In the genomic region with DNA sequence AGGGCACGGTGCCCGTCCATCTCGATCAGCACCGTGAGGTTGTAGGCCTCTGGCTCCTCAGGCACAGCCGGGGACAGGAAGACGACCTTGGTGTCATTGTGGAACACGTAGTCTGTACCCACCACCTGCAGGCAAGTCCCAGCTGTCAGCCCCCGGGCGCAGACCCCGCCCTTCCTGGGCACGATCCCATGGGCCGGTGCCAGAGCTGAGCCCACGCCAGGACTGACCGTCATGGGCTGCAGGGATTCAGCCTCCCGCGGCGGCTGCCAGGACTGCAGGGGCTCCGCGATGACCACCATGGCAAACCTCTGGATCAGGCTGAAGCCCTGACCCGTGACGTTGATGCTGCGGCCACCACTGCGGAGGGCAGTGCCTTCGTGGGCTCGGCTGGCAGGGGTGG, we compare ENCODE assay signal across 11 cellular contexts. TPM values are rescaled to one million over a fixed set of nuclear protein-coding genes. Genes with fewer than 3 reads are reported as not detected.
DNase-seq lines count a peak whose midpoint lies in the region; FAIRE-seq and TF ChIP-seq lines count a peak whose summit lies in the region.
"Had no signal": no experiment of that assay in that cellular context is flagged by ENCODE, and none has a peak within 500 bp of the region (broad histone marks: within the 10 kb centered on the region; RNA-seq: fewer than 3 reads in every experiment).

No MANE protein-coding gene starts in this region.

- H4K20me1 ChIP-seq in keratinocyte (ENCODE audit: control insufficient read depth, extremely low read depth, insufficient read depth, low read length) = no peaks in the 10 kb centered on the region

- H3K79me2 ChIP-seq in keratinocyte (ENCODE audit: control insufficient read depth, insufficient read depth, low read length) = peaks cover 15% of the 10 kb centered on the region

- peaks cover 16% of the 10 kb centered on the region for H3K4me1 ChIP-seq in SJSA1 (replicated peaks)
- H3K4me1 ChIP-seq in keratinocyte (ENCODE audit: control insufficient read depth, extremely low read depth, insufficient read depth, low read length) = peaks cover 18% of the 10 kb centered on the region
- H3K4me1 ChIP-seq: colonic mucosa had no signal

- H3K4me3 ChIP-seq in SJSA1 (no peak overlapping the region), keratinocyte (ENCODE audit: control insufficient read depth in 2 of 3, extremely low read depth in 1 of 3, insufficient read depth in 2 of 3, low read depth in 1 of 3, low read length in 3 of 3) (peak overlapping the region in 2 of 3 experiments; percentile 20 to 25)
- H3K4me3 ChIP-seq: colonic mucosa had no signal

- FAIRE-seq in keratinocyte (lab: Jason Lieb, UNC) = no peak
- FAIRE-seq: TTC549 had no signal

- H3K36me3 ChIP-seq in SJSA1 (peaks cover 87% of the 10 kb centered on the region), keratinocyte (ENCODE audit: control insufficient read depth in 2 of 2, extremely low read depth in 1 of 2, insufficient read depth in 2 of 2, low read length in 2 of 2) (peaks cover 28 to 32% of the 10 kb centered on the region in 2 experiments)

- no peak for DNase-seq in SJSA1 (ENCODE audit: low read depth in 1 of 2, low spot score in 2 of 2)
- no peak for DNase-seq in keratinocyte (ENCODE audit: low read depth, low spot score)
- DNase-seq in type B pancreatic cell (ENCODE audit: extremely low spot score, unreplicated experiment) = no peak
- no peak for DNase-seq in NCI-H2196 treated with DMSO at 0.1 percent for 48 hours (lab: John Stamatoyannopoulos, UW; ENCODE audit: unreplicated experiment)
- no peak for DNase-seq in glutamatergic neuron
- DNase-seq: CD8-positive, alpha-beta memory T cell; MV-4-11; NCI-H446 had no signal

- dilution Hi-C loops in keratinocyte (cut with MboI; ENCODE audit: extremely low pct_ligation_motif_present, low sequenced_read_pairs) = no loop called here

- no peaks in the 10 kb centered on the region for H3K9me1 ChIP-seq in keratinocyte (ENCODE audit: control insufficient read depth, extremely low read depth, insufficient read depth, low read length)

- H3K9ac ChIP-seq in keratinocyte (ENCODE audit: control insufficient read depth, extremely low read depth, insufficient read depth, low read length) = peak overlapping the region; percentile 54

- H3K27me3 ChIP-seq in SJSA1 (replicated peaks) (no peaks in the 10 kb centered on the region), keratinocyte (ENCODE audit: control insufficient read depth, extremely low read depth, insufficient read depth, low read length) (no peaks in the 10 kb centered on the region)
- H3K27me3 ChIP-seq: colonic mucosa had no signal

- H3K36me3 Mint-ChIP-seq in type B pancreatic cell (no peaks in the 10 kb centered on the region), glutamatergic neuron (ENCODE audit: unreplicated experiment) (no peaks in the 10 kb centered on the region)
- H3K36me3 Mint-ChIP-seq: activated naive CD4-positive, alpha-beta T cell treated with anti-CD3 and anti-CD28 coated beads, Interleukin-2, amount 50 U/mL, for 72 hours; CD8-positive, alpha-beta memory T cell had no signal

- no peaks in the 10 kb centered on the region for H3K4me1 Mint-ChIP-seq in type B pancreatic cell (ENCODE audit: unreplicated experiment)
- no peaks in the 10 kb centered on the region for H3K4me1 Mint-ChIP-seq in glutamatergic neuron (ENCODE audit: low read depth, unreplicated experiment)
- H3K4me1 Mint-ChIP-seq: CD8-positive, alpha-beta memory T cell had no signal

- H3K9me3 Mint-ChIP-seq in type B pancreatic cell (no peaks in the 10 kb centered on the region), glutamatergic neuron (ENCODE audit: unreplicated experiment) (peaks cover 1% of the 10 kb centered on the region)
- H3K9me3 Mint-ChIP-seq: activated naive CD4-positive, alpha-beta T cell treated with anti-CD3 and anti-CD28 coated beads, Interleukin-2, amount 50 U/mL, for 72 hours; CD8-positive, alpha-beta memory T cell had no signal

- peak overlapping the region; percentile 73 for H3K27ac ChIP-seq in SJSA1
- H3K27ac ChIP-seq in keratinocyte (ENCODE audit: control insufficient read depth, insufficient read depth, low read length) = peak overlapping the region; percentile 70
- H3K27ac ChIP-seq: colonic mucosa had no signal

- H3K4me2 ChIP-seq in keratinocyte (ENCODE audit: control insufficient read depth, extremely low read depth, insufficient read depth, low read depth, low read length) = peak overlapping the region; percentile 69

- H2AFZ ChIP-seq in keratinocyte (ENCODE audit: control insufficient read depth, low read length) = no peak overlapping the region

- TF ChIP-seq CTCF in keratinocyte (optimal IDR thresholded peaks at IDR 0.05 in 1 of 3, IDR thresholded peaks at IDR 0.05 in 1 of 3, conservative IDR thresholded peaks at IDR 0.05 in 1 of 3; ENCODE audit: extremely low read depth in 1 of 3, insufficient read depth in 2 of 3, low read length in 3 of 3) = peak in 1 of 3 experiments; percentile 10
- TF ChIP-seq CTCF in type B pancreatic cell (conservative IDR thresholded peaks at IDR 0.05) = no peak
- TF ChIP-seq CTCF in glutamatergic neuron (IDR thresholded peaks at IDR 0.05; ENCODE audit: partially characterized antibody, unreplicated experiment) = no peak

- H3K27me3 Mint-ChIP-seq in type B pancreatic cell = no peaks in the 10 kb centered on the region
- peaks cover 3% of the 10 kb centered on the region for H3K27me3 Mint-ChIP-seq in glutamatergic neuron (ENCODE audit: unreplicated experiment)
- H3K27me3 Mint-ChIP-seq: CD8-positive, alpha-beta memory T cell had no signal

- H3K27ac Mint-ChIP-seq in type B pancreatic cell (peak overlapping the region; percentile 95), glutamatergic neuron (ENCODE audit: unreplicated experiment) (no peak overlapping the region)
- H3K27ac Mint-ChIP-seq: activated naive CD4-positive, alpha-beta T cell treated with anti-CD3 and anti-CD28 coated beads, Interleukin-2, amount 50 U/mL, for 72 hours; CD8-positive, alpha-beta memory T cell had no signal

- H3K4me3 Mint-ChIP-seq in type B pancreatic cell (no peak overlapping the region), glutamatergic neuron (ENCODE audit: unreplicated experiment) (no peak overlapping the region)
- H3K4me3 Mint-ChIP-seq: CD8-positive, alpha-beta memory T cell had no signal

- H3K9me3 ChIP-seq in SJSA1 (replicated peaks) (no peaks in the 10 kb centered on the region), keratinocyte (ENCODE audit: control insufficient read depth, low read depth, low read length) (no peaks in the 10 kb centered on the region)
- H3K9me3 ChIP-seq: colonic mucosa had no signal

RNA-seq across cellular contexts. Expression of gene MAPK11, which starts 11.8 kb away (rescaled TPM):
- total RNA-seq in SJSA1 (2014; rRNA removed; shearing (Covaris generic)) = 1.3 and 2.2 TPM in 2 replicates
- polyA plus RNA-seq in keratinocyte = 3.4 to 12.6 TPM (median 4.6 TPM) in 3 replicates
- 2.1 TPM for polyA plus RNA-seq in keratinocyte (2011; ENCODE audit: low read depth)
- 4.8 and 9.8 TPM in 2 replicates for polyA plus RNA-seq in keratinocyte (2011; cell fraction: cytosol; rRNA removed)
- polyA plus RNA-seq in keratinocyte (2011; cell fraction: nucleus; rRNA removed) = 17.4 and 26.6 TPM in 2 replicates
- 4.3 and 6.8 TPM in 2 replicates for polyA plus RNA-seq in keratinocyte (2012; ENCODE audit: low replicate concordance)
- 6.5 to 11.9 TPM (median 11.8 TPM) in 3 replicates for polyA minus RNA-seq in keratinocyte
- 13.4 TPM for polyA minus RNA-seq in keratinocyte (2011; cell fraction: cytosol; rRNA and poly(A)+ RNA removed)
- 8.3 and 9.3 TPM in 2 replicates for polyA minus RNA-seq in keratinocyte (2011; cell fraction: nucleus; rRNA and poly(A)+ RNA removed)
- total RNA-seq in type B pancreatic cell (ENCODE audit: low replicate concordance) (4.0 and 7.4 TPM in 2 replicates), glutamatergic neuron (ENCODE audit: unreplicated experiment) (131 TPM)

RNA-seq across cellular contexts. Expression of gene MAPK12, which starts 20.5 kb away (rescaled TPM):
- total RNA-seq in SJSA1 (2014; rRNA removed; shearing (Covaris generic)) = 1.9 and 4.8 TPM in 2 replicates
- polyA plus RNA-seq in keratinocyte = 10.1 to 17.9 TPM (median 11.1 TPM) in 3 replicates
- polyA plus RNA-seq in keratinocyte (2011; ENCODE audit: low read depth) = 5.9 TPM
- 6.1 and 11.8 TPM in 2 replicates for polyA plus RNA-seq in keratinocyte (2011; cell fraction: cytosol; rRNA removed)
- 41.3 and 53.1 TPM in 2 replicates for polyA plus RNA-seq in keratinocyte (2011; cell fraction: nucleus; rRNA removed)
- polyA plus RNA-seq in keratinocyte (2012; ENCODE audit: low replicate concordance) = 4.9 and 11.0 TPM in 2 replicates
- 10.4 to 14.4 TPM (median 13.0 TPM) in 3 replicates for polyA minus RNA-seq in keratinocyte
- polyA minus RNA-seq in keratinocyte (2011; cell fraction: cytosol; rRNA and poly(A)+ RNA removed) = 17.8 TPM
- polyA minus RNA-seq in keratinocyte (2011; cell fraction: nucleus; rRNA and poly(A)+ RNA removed) = 16.7 and 19.8 TPM in 2 replicates
- total RNA-seq in type B pancreatic cell (ENCODE audit: low replicate concordance) = 11.4 and 31.3 TPM in 2 replicates
- 88.5 TPM for total RNA-seq in glutamatergic neuron (ENCODE audit: unreplicated experiment)

RNA-seq across cellular contexts. Expression of gene PLXNB2, which starts 25.5 kb away (rescaled TPM):
- 45.9 and 61.7 TPM in 2 replicates for total RNA-seq in SJSA1 (2014; rRNA removed; shearing (Covaris generic))
- polyA plus RNA-seq in keratinocyte = 44.3 to 90.3 TPM (median 66.2 TPM) in 3 replicates
- 123 TPM for polyA plus RNA-seq in keratinocyte (2011; ENCODE audit: low read depth)
- 21.3 and 35.3 TPM in 2 replicates for polyA plus RNA-seq in keratinocyte (2011; cell fraction: cytosol; rRNA removed)
- 208 and 264 TPM in 2 replicates for polyA plus RNA-seq in keratinocyte (2011; cell fraction: nucleus; rRNA removed)
- polyA plus RNA-seq in keratinocyte (2012; ENCODE audit: low replicate concordance) = 81.4 and 94.0 TPM in 2 replicates
- polyA minus RNA-seq in keratinocyte = 131 to 309 TPM (median 181 TPM) in 3 replicates
- 135 TPM for polyA minus RNA-seq in keratinocyte (2011; cell fraction: cytosol; rRNA and poly(A)+ RNA removed)
- polyA minus RNA-seq in keratinocyte (2011; cell fraction: nucleus; rRNA and poly(A)+ RNA removed) = 352 and 408 TPM in 2 replicates
- total RNA-seq in type B pancreatic cell (ENCODE audit: low replicate concordance) (352 and 500 TPM in 2 replicates), glutamatergic neuron (ENCODE audit: unreplicated experiment) (95.2 TPM)

RNA-seq across cellular contexts. Expression of gene HDAC10, which starts 30.9 kb away (rescaled TPM):
- total RNA-seq in SJSA1 (2014; rRNA removed; shearing (Covaris generic)) = 15.4 and 30.4 TPM in 2 replicates
- 4.7 to 12.4 TPM (median 8.2 TPM) in 3 replicates for polyA plus RNA-seq in keratinocyte
- 5.6 TPM for polyA plus RNA-seq in keratinocyte (2011; ENCODE audit: low read depth)
- polyA plus RNA-seq in keratinocyte (2011; cell fraction: cytosol; rRNA removed) = 0.89 and 2.7 TPM in 2 replicates
- 43.4 and 61.6 TPM in 2 replicates for polyA plus RNA-seq in keratinocyte (2011; cell fraction: nucleus; rRNA removed)
- polyA plus RNA-seq in keratinocyte (2012; ENCODE audit: low replicate concordance) = 11.5 and 12.6 TPM in 2 replicates
- polyA minus RNA-seq in keratinocyte = 5.8 to 12.8 TPM (median 6.0 TPM) in 3 replicates
- polyA minus RNA-seq in keratinocyte (2011; cell fraction: cytosol; rRNA and poly(A)+ RNA removed) = 5.2 TPM
- 17.1 and 18.4 TPM in 2 replicates for polyA minus RNA-seq in keratinocyte (2011; cell fraction: nucleus; rRNA and poly(A)+ RNA removed)
- 29.5 and 37.1 TPM in 2 replicates for total RNA-seq in type B pancreatic cell (ENCODE audit: low replicate concordance)
- 88.2 TPM for total RNA-seq in glutamatergic neuron (ENCODE audit: unreplicated experiment)

RNA-seq across cellular contexts. Expression of gene TUBGCP6, which starts 37.1 kb away (rescaled TPM):
- 17.4 and 25.0 TPM in 2 replicates for total RNA-seq in SJSA1 (2014; rRNA removed; shearing (Covaris generic))
- polyA plus RNA-seq in keratinocyte = 10.1 to 19.0 TPM (median 11.6 TPM) in 3 replicates
- 33.6 TPM for polyA plus RNA-seq in keratinocyte (2011; ENCODE audit: low read depth)
- 2.6 and 5.4 TPM in 2 replicates for polyA plus RNA-seq in keratinocyte (2011; cell fraction: cytosol; rRNA removed)
- 70.9 and 85.2 TPM in 2 replicates for polyA plus RNA-seq in keratinocyte (2011; cell fraction: nucleus; rRNA removed)
- polyA plus RNA-seq in keratinocyte (2012; ENCODE audit: low replicate concordance) = 14.1 and 15.8 TPM in 2 replicates
- polyA minus RNA-seq in keratinocyte = 13.7 to 24.3 TPM (median 21.4 TPM) in 3 replicates
- 19.2 TPM for polyA minus RNA-seq in keratinocyte (2011; cell fraction: cytosol; rRNA and poly(A)+ RNA removed)
- 39.8 and 40.1 TPM in 2 replicates for polyA minus RNA-seq in keratinocyte (2011; cell fraction: nucleus; rRNA and poly(A)+ RNA removed)
- 43.0 and 51.4 TPM in 2 replicates for total RNA-seq in type B pancreatic cell (ENCODE audit: low replicate concordance)
- total RNA-seq in glutamatergic neuron (ENCODE audit: unreplicated experiment) = 51.0 TPM

Comparison
In these comparisons a context has a peak if more than half of its experiments do, and no peak if none do; other contexts are left out.
1. RNA of gene MAPK11, which starts 11.8 kb away (total RNA-seq): 131 TPM in glutamatergic neuron (single experiment); 4.0 to 7.4 TPM in type B pancreatic cell and 1.3 to 2.2 TPM in SJSA1; every median in the first group is over 10 times any median in the second.